ENCODE assay signal across 14 cellular contexts in the genomic region with DNA sequence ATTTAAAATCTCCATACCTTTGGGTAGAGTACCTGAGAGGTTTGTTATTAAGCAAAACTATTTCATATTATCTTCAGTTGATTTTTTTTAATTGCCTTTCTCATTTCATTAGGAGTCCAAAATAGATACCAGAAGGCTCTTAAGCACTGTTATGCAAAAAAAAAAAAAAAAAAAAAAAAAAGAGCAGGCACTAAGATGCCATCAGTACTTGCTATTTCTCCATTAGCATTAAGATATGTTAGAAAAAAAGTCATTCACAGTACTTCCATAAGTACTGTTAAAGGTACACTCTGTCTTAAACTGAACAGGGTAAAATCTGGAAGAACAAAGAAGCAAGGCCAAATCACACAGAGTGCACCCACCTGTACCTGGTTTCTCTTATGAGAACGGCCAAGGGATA. TPM values are rescaled to one million over a fixed set of nuclear protein-coding genes. Genes with fewer than 3 reads are reported as not detected.
DNase-seq lines count a peak whose midpoint lies in the region; ATAC-seq and TF ChIP-seq lines count a peak whose summit lies in the region.
"Had no signal": no experiment of that assay in that cellular context is flagged by ENCODE, and none has a peak within 500 bp of the region (broad histone marks: within the 10 kb centered on the region; RNA-seq: fewer than 3 reads in every experiment).

No MANE protein-coding gene starts in this region.

- H3K4me1 ChIP-seq in HEK293 (ENCODE audit: control insufficient read depth, insufficient read depth, low read length) (no peaks in the 10 kb centered on the region), smooth muscle cell (ENCODE audit: low read depth) (peaks cover 23% of the 10 kb centered on the region), esophagus squamous epithelium (peaks cover 0 to 23% (median 0%) of the 10 kb centered on the region in 3 donors), heart right ventricle (peaks cover 0 to 21% (median 9%) of the 10 kb centered on the region in 9 donors)

- H3K4me3 ChIP-seq in HEK293 (ENCODE audit: low read depth, low read length): no peak overlapping the region
- H3K4me3 ChIP-seq in smooth muscle cell: no peak overlapping the region
- H3K4me3 ChIP-seq in esophagus squamous epithelium: no peak overlapping the region
- no peak overlapping the region for H3K4me3 ChIP-seq in heart right ventricle
- H3K4me3 ChIP-seq: HAP-1 had no signal

- CTCF ChIA-PET in HEK293 (lab: Yijun Ruan, JAX) (interaction anchor here (0.8 to 4.9 kb wide), 3 partner anchors 7 to 30 kb away, joined by 4 to 32 read pairs (median 8); no protein-coding TSS in a partner anchor), HEK293T (lab: Yijun Ruan, JAX) (interaction anchor here (0.9 to 1.7 kb wide), 2 partner anchors 8 to 35 kb away, joined by 3 to 4 read pairs; no protein-coding TSS in a partner anchor)

- no peaks in the 10 kb centered on the region for H3K27me3 ChIP-seq in smooth muscle cell (ENCODE audit: low read depth)
- no peaks in the 10 kb centered on the region for H3K27me3 ChIP-seq in esophagus squamous epithelium
- no peaks in the 10 kb centered on the region for H3K27me3 ChIP-seq in heart right ventricle

- no peak for TF ChIP-seq POLR2A in esophagus squamous epithelium (IDR thresholded peaks at IDR 0.05)

- H3K4me3 Mint-ChIP-seq in CD14-positive monocyte: no peak overlapping the region
- H3K4me3 Mint-ChIP-seq: CD4-positive, CD25-positive, alpha-beta regulatory T cell; CD8-positive, alpha-beta T cell had no signal

- no peak for TF ChIP-seq CTCF in HEK293 (tag by site-specific recombination; IDR thresholded peaks at IDR 0.05)
- no peak for TF ChIP-seq CTCF in smooth muscle cell (IDR thresholded peaks at IDR 0.05; ENCODE audit: borderline replicate concordance, insufficient read depth, poor library complexity, severe bottlenecking)
- no peak for TF ChIP-seq CTCF in esophagus squamous epithelium (IDR thresholded peaks at IDR 0.05)
- TF ChIP-seq CTCF in CD14-positive monocyte (IDR thresholded peaks at IDR 0.05): no peak
- TF ChIP-seq CTCF in heart right ventricle (IDR thresholded peaks at IDR 0.05): no peak

- no peaks in the 10 kb centered on the region for H4K20me1 ChIP-seq in smooth muscle cell (ENCODE audit: low read depth)

- peaks cover 0 to 1% (median 0%) of the 10 kb centered on the region in 7 donors for H3K9me3 Mint-ChIP-seq in CD14-positive monocyte
- H3K9me3 Mint-ChIP-seq: CD8-positive, alpha-beta T cell had no signal

- H3K79me2 ChIP-seq in smooth muscle cell (ENCODE audit: low read depth): peaks cover 51% of the 10 kb centered on the region

- H3K4me2 ChIP-seq in smooth muscle cell: no peak overlapping the region

- H2AFZ ChIP-seq in smooth muscle cell (ENCODE audit: low read depth): no peak overlapping the region

- H3K4me1 Mint-ChIP-seq in CD14-positive monocyte: peaks cover 1% of the 10 kb centered on the region

- H3K27me3 Mint-ChIP-seq in CD14-positive monocyte (ENCODE audit: low read depth in 3 of 3): no peaks in the 10 kb centered on the region
- H3K27me3 Mint-ChIP-seq: CD4-positive, CD25-positive, alpha-beta regulatory T cell had no signal

- H3K27ac ChIP-seq in HEK293 (ENCODE audit: extremely low read depth, low read depth, low read length): no peak overlapping the region
- peak overlapping the region; percentile 62 for H3K27ac ChIP-seq in smooth muscle cell (ENCODE audit: low read depth)
- no peak overlapping the region for H3K27ac ChIP-seq in esophagus squamous epithelium
- no peak overlapping the region for H3K27ac ChIP-seq in heart right ventricle

- H3K9me3 ChIP-seq in HEK293 (ENCODE audit: control insufficient read depth, insufficient read depth, low read depth, low read length): no peaks in the 10 kb centered on the region
- H3K9me3 ChIP-seq in smooth muscle cell (replicated peaks; ENCODE audit: low read depth): no peaks in the 10 kb centered on the region
- H3K9me3 ChIP-seq in esophagus squamous epithelium: peaks cover 0 to 2% (median 0%) of the 10 kb centered on the region in 3 donors
- H3K9me3 ChIP-seq in heart right ventricle: peaks cover 0 to 2% (median 0%) of the 10 kb centered on the region in 11 donors
- H3K9me3 ChIP-seq: Caco-2, HAP-1 had no signal

- H3K9ac ChIP-seq in smooth muscle cell (ENCODE audit: low read depth): no peak overlapping the region

- H3K36me3 ChIP-seq in HEK293 (ENCODE audit: control insufficient read depth in 2 of 2, insufficient read depth in 1 of 2, low read length in 2 of 2) (peaks cover 0 to 8% of the 10 kb centered on the region in 2 experiments; a peak in 1 of 3 replicates), smooth muscle cell (ENCODE audit: low read depth) (no peaks in the 10 kb centered on the region), esophagus squamous epithelium (peaks cover 0 to 40% (median 0%) of the 10 kb centered on the region in 3 donors), heart right ventricle (peaks cover 0 to 55% (median 4%) of the 10 kb centered on the region in 9 donors)

- H3K36me3 Mint-ChIP-seq in CD14-positive monocyte: peaks cover 48 to 53% of the 10 kb centered on the region in 2 donors

- DNase-seq in HEK293T (ENCODE audit: extremely low spot score): no peak
- DNase-seq in smooth muscle cell (lab: John Stamatoyannopoulos, UW; ENCODE audit: unreplicated experiment): no peak
- DNase-seq in esophagus squamous epithelium (lab: John Stamatoyannopoulos, UW): no peak
- DNase-seq in CD14-positive monocyte (ENCODE audit: low spot score): no peak
- no peak for DNase-seq in heart right ventricle
- DNase-seq: C1 segment of cervical spinal cord; Caco-2; CD4-positive, CD25-positive, alpha-beta regulatory T cell; CD8-positive, alpha-beta T cell; DMS153; DND-41; GOT3 had no signal

- intact Hi-C loops in esophagus squamous epithelium (cut with DNase I) (no loop called here), CD14-positive monocyte (cut with micrococcal nuclease) (no loop called here), heart right ventricle (cut with DNase I) (no loop called here)

- H3K27ac Mint-ChIP-seq in CD14-positive monocyte: no peak overlapping the region

- no peak for ATAC-seq in heart right ventricle
- ATAC-seq: CD8-positive, alpha-beta T cell had no signal

- no peaks in the 10 kb centered on the region for H3F3A ChIP-seq in smooth muscle cell (ENCODE audit: low read depth)

- POLR2A ChIA-PET in HEK293 (lab: Yijun Ruan, JAX) (no interaction called here), HEK293T (lab: Yijun Ruan, JAX) (no interaction called here)

- WGBS in smooth muscle cell (ENCODE audit: low lambda C conversion rate): 100% methylated on average over 1 of the region's 1 CpG
- 96 to 97% methylated on average over 1 of the region's 1 CpG for WGBS in esophagus squamous epithelium, 2 donors
- 98 to 100% methylated on average over 1 of the region's 1 CpG for WGBS in heart right ventricle, 2 donors

TF ChIP-seq in HEK293, 187 proteins besides CTCF, POLR2A, EP300 and RAD21 (continues in another document):
- TF ChIP-seq, protein P1, sequence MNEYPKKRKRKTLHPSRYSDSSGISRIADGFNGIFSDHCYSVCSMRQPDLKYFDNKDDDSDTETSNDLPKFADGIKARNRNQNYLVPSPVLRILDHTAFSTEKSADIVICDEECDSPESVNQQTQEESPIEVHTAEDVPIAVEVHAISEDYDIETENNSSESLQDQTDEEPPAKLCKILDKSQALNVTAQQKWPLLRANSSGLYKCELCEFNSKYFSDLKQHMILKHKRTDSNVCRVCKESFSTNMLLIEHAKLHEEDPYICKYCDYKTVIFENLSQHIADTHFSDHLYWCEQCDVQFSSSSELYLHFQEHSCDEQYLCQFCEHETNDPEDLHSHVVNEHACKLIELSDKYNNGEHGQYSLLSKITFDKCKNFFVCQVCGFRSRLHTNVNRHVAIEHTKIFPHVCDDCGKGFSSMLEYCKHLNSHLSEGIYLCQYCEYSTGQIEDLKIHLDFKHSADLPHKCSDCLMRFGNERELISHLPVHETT (tag by site-specific recombination; IDR thresholded peaks at IDR 0.05): no peak

TF ChIP-seq in HEK293T, 16 proteins besides CTCF, POLR2A, EP300 and RAD21:
- 0 out of 2 replicates have a peak, but pooled peaks have one; percentile 48 for TF ChIP-seq ZNF384 (IDR thresholded peaks at IDR 0.05)
- TF ChIP-seq SUZ12 (IDR thresholded peaks at IDR 0.05): no peak

RNA-seq across cellular contexts. Expression of a gene that starts 57.2 kb away (rescaled TPM):
- total RNA-seq in smooth muscle cell (74.9 and 78.2 TPM in 2 replicates), esophagus squamous epithelium (10 to 100 TPM; 29.1 to 65.4 (median 36.3) TPM), heart right ventricle (100 to 1,000 TPM in 8 of 10 donors, 10 to 100 TPM in 2; 89.6 to 129 (median 107) TPM)
- polyA plus RNA-seq in smooth muscle cell (41.5 and 49.2 TPM in 2 replicates), CD14-positive monocyte (10 to 100 TPM; 38.7 to 39.5 TPM), heart right ventricle (10 to 100 TPM; 35.0 to 59.9 TPM)

RNA-seq across cellular contexts. Expression of a gene that starts 57.8 kb away (rescaled TPM):
- total RNA-seq in smooth muscle cell (32.9 and 45.0 TPM in 2 replicates), esophagus squamous epithelium (10 to 100 TPM; 13.4 to 39.9 (median 29.5) TPM), heart right ventricle (10 to 100 TPM; 28.0 to 41.0 (median 31.9) TPM)
- polyA plus RNA-seq in smooth muscle cell (14.6 and 22.7 TPM in 2 replicates), CD14-positive monocyte (10 to 100 TPM in 1 of 2 donors, 1 to 10 TPM in 1; 7.7 to 14.7 TPM), heart right ventricle (10 to 100 TPM; 10.9 to 11.4 TPM)
